Comparison of ENCODE assay signal across 8 cellular contexts in genomic region chr3:71006810-71007785, GRCh38.
A peak's percentile ranks its signal among the peaks of the same experiment; 100 is the strongest.
DNase-seq lines count a peak whose midpoint lies in the region; ATAC-seq and TF ChIP-seq lines count a peak whose summit lies in the region.

No MANE protein-coding gene starts in this region.

- WGBS in thyroid gland, 2 donors: 27 to 29% methylated on average over 9 of the region's 9 CpGs
- WGBS in ovary, 3 donors: 68 to 71% (median 69%) methylated on average over 9 of the region's 9 CpGs

- H3K27ac ChIP-seq in thyroid gland (peak overlapping the region; percentile 50 to 85 (median 71)), ovary (no peak overlapping the region)

- TF ChIP-seq POLR2A in thyroid gland (IDR thresholded peaks at IDR 0.05): no peak
- TF ChIP-seq POLR2A in ovary (IDR thresholded peaks at IDR 0.05): no peak

- no peak for TF ChIP-seq EP300 in ovary (IDR thresholded peaks at IDR 0.05)

- TF ChIP-seq CTCF in astrocyte of the cerebellum (IDR thresholded peaks at IDR 0.05; ENCODE audit: low read depth, low read length, missing control alignments): peak; percentile 30
- peak in 3 of 6 experiments; percentile 41 to 47 (median 42) for TF ChIP-seq CTCF in thyroid gland (IDR thresholded peaks at IDR 0.05)
- no peak for TF ChIP-seq CTCF in ovary (IDR thresholded peaks at IDR 0.05)

- no peak for ATAC-seq in HG03108 (IDR thresholded peaks at IDR 0.05; ENCODE audit: unreplicated experiment)

- no peaks in the 10 kb centered on the region for H3K27me3 Mint-ChIP-seq in activated naive CD4-positive, alpha-beta T cell treated with anti-CD3 and anti-CD28 coated beads, Interleukin-2, amount 50 U/mL, for 24 hours

- in situ Hi-C loops in astrocyte of the cerebellum (cut with HindIII; ENCODE audit: low sequenced_read_pairs): no loop called here

- H3K9me3 ChIP-seq in thyroid gland: no peaks in the 10 kb centered on the region
- no peaks in the 10 kb centered on the region for H3K9me3 ChIP-seq in ovary

- no peaks in the 10 kb centered on the region for H3K9me3 Mint-ChIP-seq in activated naive CD4-positive, alpha-beta T cell treated with anti-CD3 and anti-CD28 coated beads, Interleukin-2, amount 50 U/mL, for 24 hours

- H3K27ac Mint-ChIP-seq in activated naive CD4-positive, alpha-beta T cell treated with anti-CD3 and anti-CD28 coated beads, Interleukin-2, amount 50 U/mL, for 24 hours: peak overlapping the region; percentile 71

- H3K27me3 ChIP-seq in thyroid gland: no peaks in the 10 kb centered on the region
- no peaks in the 10 kb centered on the region for H3K27me3 ChIP-seq in ovary

- peak overlapping the region; percentile 52 for H3K4me3 Mint-ChIP-seq in activated naive CD4-positive, alpha-beta T cell treated with anti-CD3 and anti-CD28 coated beads, Interleukin-2, amount 50 U/mL, for 24 hours

- intact Hi-C loops in thyroid gland (cut with DNase I) (no loop called here), ovary (cut with DNase I) (no loop called here)

- peaks cover 84% of the 10 kb centered on the region for H3K4me1 Mint-ChIP-seq in activated naive CD4-positive, alpha-beta T cell treated with anti-CD3 and anti-CD28 coated beads, Interleukin-2, amount 50 U/mL, for 24 hours

- DNase-seq in activated naive CD4-positive, alpha-beta T cell treated with anti-CD3 and anti-CD28 coated beads, Interleukin-2, amount 50 U/mL, for 16 hours: no peak
- peak; percentile 47 for DNase-seq in NAMALWA (ENCODE audit: low spot score)
- no peak for DNase-seq in astrocyte of the cerebellum (ENCODE audit: low read depth)
- peak; percentile 69 for DNase-seq in inferior parietal cortex (ENCODE audit: extremely low spot score)
- DNase-seq in thyroid gland: peak; percentile 49 to 59
- no peak for DNase-seq in ovary

- H3K36me3 ChIP-seq in thyroid gland: no peaks in the 10 kb centered on the region
- no peaks in the 10 kb centered on the region for H3K36me3 ChIP-seq in ovary

- H3K4me3 ChIP-seq in astrocyte of the cerebellum (ENCODE audit: low read depth, low read length) (no peak overlapping the region), thyroid gland (replicated peaks in 1 of 3) (no peak overlapping the region), ovary (no peak overlapping the region)

- H3K4me1 ChIP-seq in thyroid gland (peaks cover 47 to 54% of the 10 kb centered on the region in 2 donors), ovary (ENCODE audit: insufficient read depth) (peaks cover 5% of the 10 kb centered on the region)

- H3K36me3 Mint-ChIP-seq in activated naive CD4-positive, alpha-beta T cell treated with anti-CD3 and anti-CD28 coated beads, Interleukin-2, amount 50 U/mL, for 24 hours: peaks cover 15% of the 10 kb centered on the region

Comparison
In these comparisons a context has a peak if more than half of its experiments do, and no peak if none do; other contexts are left out.
1. DNase-seq: peak in NAMALWA (single experiment), inferior parietal cortex (single experiment) and thyroid gland (2 of 2); none in activated naive CD4-positive, alpha-beta T cell treated with anti-CD3 and anti-CD28 coated beads, Interleukin-2, amount 50 U/mL, for 16 hours (single experiment), astrocyte of the cerebellum (single experiment) and ovary (0 of 5).
2. H3K27ac ChIP-seq: peak in thyroid gland (3 of 3); none in ovary (0 of 2).